ENCODE assay signal across 1 cellular context in the genomic region with DNA sequence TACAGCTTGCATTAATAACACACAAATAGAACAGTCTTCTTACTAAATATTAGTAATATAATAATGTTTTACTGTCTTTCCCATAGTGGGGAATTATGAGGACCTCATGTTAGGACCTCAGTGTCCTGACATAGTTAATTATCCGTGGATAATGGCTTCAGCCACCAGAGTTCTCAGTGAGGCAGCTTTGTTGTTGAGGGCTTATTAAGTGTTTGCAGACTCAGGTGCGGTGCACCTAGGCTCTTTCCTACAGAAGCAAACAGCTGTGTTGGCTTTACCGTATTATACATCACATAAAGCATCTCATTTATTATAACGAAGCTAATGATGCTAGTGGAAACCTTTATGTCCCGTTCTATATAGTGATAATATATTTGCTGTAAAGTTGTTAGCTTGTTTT.
TF ChIP-seq lines count a peak whose summit lies in the region.

No MANE protein-coding gene starts in this region.

TF ChIP-seq in HepG2, 621 proteins besides CTCF, POLR2A, EP300 and RAD21 (continued from another document):
- no peak for TF ChIP-seq UBTF (CRISPR knock-in tag; IDR thresholded peaks at IDR 0.05)
